Comparison of ENCODE assay signal across 15 cellular contexts in the genomic region with DNA sequence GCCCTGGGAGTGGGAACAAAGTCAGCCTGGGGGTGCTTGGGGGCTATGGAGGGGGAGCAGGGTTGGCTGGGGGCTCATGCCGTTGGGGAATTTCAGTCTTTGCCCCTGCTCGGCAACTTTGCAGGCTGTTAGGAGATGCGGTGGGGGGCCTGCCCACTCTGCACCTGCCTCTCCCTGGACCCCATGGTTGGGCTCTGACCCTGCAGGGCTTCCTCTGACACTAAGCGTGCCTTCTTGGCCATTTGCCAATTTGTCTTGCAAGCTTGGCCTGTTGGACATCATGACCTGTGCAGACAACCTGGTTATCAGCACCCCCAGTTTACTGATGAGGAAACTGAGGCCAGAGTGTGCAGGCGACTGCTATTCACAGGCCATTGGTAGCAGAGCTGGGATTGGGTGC. TPM values are rescaled to one million over a fixed set of nuclear protein-coding genes. Genes with fewer than 3 reads are reported as not detected.
DNase-seq lines count a peak whose midpoint lies in the region; ATAC-seq and TF ChIP-seq lines count a peak whose summit lies in the region.
"Had no signal": no experiment of that assay in that cellular context is flagged by ENCODE, and none has a peak within 500 bp of the region (broad histone marks: within the 10 kb centered on the region; RNA-seq: fewer than 3 reads in every experiment).

No MANE protein-coding gene starts in this region.

- TF ChIP-seq EP300 in upper lobe of left lung (IDR thresholded peaks at IDR 0.05) = no peak

- peak; percentile 10 for DNase-seq in left ventricle myocardium inferior
- no peak for DNase-seq in heart right ventricle
- no peak for DNase-seq in activated CD8-positive, alpha-beta T cell treated with anti-CD3 and anti-CD28 coated beads, Interleukin-2, amount 10 ng/mL, durations not matched to agents 7 days and 5 days
- DNase-seq in upper lobe of left lung = no peak
- no peak for DNase-seq in BE2C
- no peak for DNase-seq in activated gamma-delta T cell (lab: John Stamatoyannopoulos, UW)
- DNase-seq: activated CD8-positive, alpha-beta memory T cell treated with anti-CD3 and anti-CD28 coated beads, Interleukin-2, amount 50 U/mL, for 48 hours; activated naive CD8-positive, alpha-beta T cell treated with anti-CD3 and anti-CD28 coated beads, Interleukin-2, amount 10 ng/mL, durations not matched to agents 7 days and 5 days; GM23248; head of caudate nucleus; kidney glomerular epithelial cell; NCI-H446 treated with DMSO at 0.1 percent for 48 hours; SW 1271 had no signal

- H3K4me1 ChIP-seq in left ventricle myocardium inferior (peaks cover 29% of the 10 kb centered on the region), heart right ventricle (peaks cover 0 to 99% (median 25%) of the 10 kb centered on the region in 9 donors), mononuclear cell (ENCODE audit: insufficient read depth, low read length) (peaks cover 100% of the 10 kb centered on the region), upper lobe of left lung (peaks cover 41 to 81% (median 72%) of the 10 kb centered on the region in 4 donors), BE2C (peaks cover 10% of the 10 kb centered on the region; the same call in 1 of the 2 replicates)

- peak overlapping the region; percentile 83 for H3K27ac Mint-ChIP-seq in activated CD8-positive, alpha-beta T cell treated with anti-CD3 and anti-CD28 coated beads, Interleukin-2, amount 10 ng/mL, durations not matched to agents 7 days and 5 days

- CTCF ChIA-PET in activated CD8-positive, alpha-beta T cell treated with anti-CD3 and anti-CD28 coated beads, Interleukin-2, amount 10 ng/mL, durations not matched to agents 7 days and 5 days (lab: Charles Lee) = interaction anchor here (1.3 to 1.7 kb wide), 3 partner anchors 13 to 384 kb away, joined by 3 to 7 read pairs (median 7); no protein-coding TSS in a partner anchor

- peaks cover 98% of the 10 kb centered on the region for H3K4me1 Mint-ChIP-seq in activated CD8-positive, alpha-beta T cell treated with anti-CD3 and anti-CD28 coated beads, Interleukin-2, amount 10 ng/mL, durations not matched to agents 7 days and 5 days (ENCODE audit: low read depth)

- H3K9me3 Mint-ChIP-seq in activated CD8-positive, alpha-beta T cell treated with anti-CD3 and anti-CD28 coated beads, Interleukin-2, amount 10 ng/mL, durations not matched to agents 7 days and 5 days (ENCODE audit: insufficient read depth) = no peaks in the 10 kb centered on the region

- no peak for TF ChIP-seq POLR2A in upper lobe of left lung (IDR thresholded peaks at IDR 0.05)

- H3K4me3 ChIP-seq in left ventricle myocardium inferior (no peak overlapping the region), heart right ventricle (peak overlapping the region in 1 of 10 donors; percentile 36), mononuclear cell (ENCODE audit: low read length) (peak overlapping the region; percentile 38), upper lobe of left lung (peak overlapping the region in 1 of 4 donors; percentile 24), BE2C (ENCODE audit: low read depth, low read length) (no peak overlapping the region)
- H3K4me3 ChIP-seq: GM23248 had no signal

- H3K27ac ChIP-seq in left ventricle myocardium inferior (replicated peaks) (peak overlapping the region; percentile 19), heart right ventricle (peak overlapping the region in 1 of 10 donors; percentile 87), upper lobe of left lung (peak overlapping the region; percentile 70 to 86 (median 80))
- H3K27ac ChIP-seq: GM23248 had no signal

- H3K9me3 ChIP-seq in left ventricle myocardium inferior (replicated peaks) (peaks cover 11% of the 10 kb centered on the region), heart right ventricle (peaks cover 0 to 9% (median 0%) of the 10 kb centered on the region in 11 donors), mononuclear cell (ENCODE audit: low read depth, low read length) (no peaks in the 10 kb centered on the region), upper lobe of left lung (no peaks in the 10 kb centered on the region), BE2C (no peaks in the 10 kb centered on the region)

- ATAC-seq in heart right ventricle (no peak), upper lobe of left lung (ENCODE audit: low FRiP score in 2 of 2) (no peak), HG02759 (IDR thresholded peaks at IDR 0.05; ENCODE audit: unreplicated experiment) (no peak)
- ATAC-seq in activated CD8-positive, alpha-beta T cell treated with anti-CD3 and anti-CD28 coated beads, Interleukin-2, amount 10 ng/mL, durations not matched to agents 7 days and 5 days = no peak

- peak overlapping the region; percentile 65 for H3K4me3 Mint-ChIP-seq in activated CD8-positive, alpha-beta T cell treated with anti-CD3 and anti-CD28 coated beads, Interleukin-2, amount 10 ng/mL, durations not matched to agents 7 days and 5 days

- intact Hi-C loops in left ventricle myocardium inferior (cut with micrococcal nuclease) = no loop called here
- intact Hi-C loops in heart right ventricle (cut with DNase I) = no loop called here

- H3K36me3 ChIP-seq in left ventricle myocardium inferior (no peaks in the 10 kb centered on the region), heart right ventricle (no peaks in the 10 kb centered on the region), upper lobe of left lung (no peaks in the 10 kb centered on the region), BE2C (no peaks in the 10 kb centered on the region)

- POLR2A ChIA-PET in activated CD8-positive, alpha-beta T cell treated with anti-CD3 and anti-CD28 coated beads, Interleukin-2, amount 10 ng/mL, durations not matched to agents 7 days and 5 days (lab: Charles Lee) = interaction anchor here (0.7 kb wide), 1 partner anchor 13 kb away, joined by 3 read pairs; no protein-coding TSS in a partner anchor

- TF ChIP-seq CTCF in left ventricle myocardium inferior (IDR thresholded peaks at IDR 0.05; ENCODE audit: borderline replicate concordance) = no peak
- no peak for TF ChIP-seq CTCF in heart right ventricle (IDR thresholded peaks at IDR 0.05)
- no peak for TF ChIP-seq CTCF in upper lobe of left lung (IDR thresholded peaks at IDR 0.05)
- no peak for TF ChIP-seq CTCF in BE2C (IDR thresholded peaks at IDR 0.05; ENCODE audit: low read depth, low read length)

- H3K27me3 ChIP-seq in left ventricle myocardium inferior (ENCODE audit: low read depth) (peaks cover 3% of the 10 kb centered on the region), heart right ventricle (peaks cover 0 to 9% (median 0%) of the 10 kb centered on the region in 7 donors), mononuclear cell (ENCODE audit: insufficient read depth, low read length) (no peaks in the 10 kb centered on the region), upper lobe of left lung (no peaks in the 10 kb centered on the region), BE2C (no peaks in the 10 kb centered on the region)

- H3K36me3 Mint-ChIP-seq in activated CD8-positive, alpha-beta T cell treated with anti-CD3 and anti-CD28 coated beads, Interleukin-2, amount 10 ng/mL, durations not matched to agents 7 days and 5 days (ENCODE audit: low read depth) = peaks cover 73% of the 10 kb centered on the region

- no peaks in the 10 kb centered on the region for H3K27me3 Mint-ChIP-seq in activated CD8-positive, alpha-beta T cell treated with anti-CD3 and anti-CD28 coated beads, Interleukin-2, amount 10 ng/mL, durations not matched to agents 7 days and 5 days (ENCODE audit: low read depth)
- H3K27me3 Mint-ChIP-seq: activated naive CD8-positive, alpha-beta T cell treated with anti-CD3 and anti-CD28 coated beads, Interleukin-2, amount 10 ng/mL, durations not matched to agents 7 days and 5 days had no signal

- 89 to 93% methylated on average over 5 of the region's 5 CpGs for WGBS in heart right ventricle, 2 donors
- 91 to 100% methylated on average over 1 to 5 of the region's 5 CpGs for WGBS in upper lobe of left lung, 2 donors

RNA-seq across cellular contexts. Expression of a gene that starts 14.6 kb away (rescaled TPM):
- total RNA-seq in left ventricle myocardium inferior (9.7 TPM), heart right ventricle (10 to 100 TPM in 2 of 10 donors, 1 to 10 TPM in 8; 2.2 to 25.5 (median 4.7) TPM), mononuclear cell (75.9 TPM), upper lobe of left lung (100 to 1,000 TPM in 3 of 6 donors, 10 to 100 TPM in 3; 46.9 to 177 (median 101) TPM)
- polyA plus RNA-seq in heart right ventricle = 1 to 10 TPM; 2.4 to 5.0 TPM
- total RNA-seq in activated CD8-positive, alpha-beta T cell treated with anti-CD3 and anti-CD28 coated beads, Interleukin-2, amount 10 ng/mL, durations not matched to agents 7 days and 5 days = 100 to 1,000 TPM; 214 to 225 TPM
- 26.2 TPM for polyA plus RNA-seq in BE2C (2012; ENCODE audit: insufficient read depth, insufficient read length, low read depth)
